In genomic region chr5:103436661-103437060, GRCh38 we compare ENCODE assay signal across 18 cellular contexts.
"Had no signal": no experiment of that assay in that cellular context is flagged by ENCODE, and none has a peak within 500 bp of the region (broad histone marks: within the 10 kb centered on the region; RNA-seq: fewer than 3 reads in every experiment).

No MANE protein-coding gene starts in this region.

- DNase-seq: colonic mucosa; dermis blood vessel endothelial cell; erythroblast; foreskin keratinocyte; left colon; naive B cell; posterior cingulate gyrus; sigmoid colon; stimulated activated CD4-positive, alpha-beta T cell treated with anti-CD3 and anti-CD28 coated beads, Interleukin-2, amount 100 ng/mL, for 24 hours; stimulated activated CD4-positive, alpha-beta T cell treated with anti-CD3 and anti-CD28 coated beads, Interleukin-4, amount 100 ng/mL, for 4 hours; stimulated activated naive B cell treated with anti-CD40 and anti-IgM and Interleukin-4, amounts not matched to agents 10 μg/mL and 1 μg/mL and 100 μg/mL, for 72 hours; stimulated activated naive CD8-positive, alpha-beta T cell treated with anti-CD3 and anti-CD28 coated beads, Interleukin-15, amount 100 ng/mL, for 72 hours; testis had no signal

- H3K4me1 ChIP-seq: foreskin keratinocyte, sigmoid colon, testis, tibial nerve had no signal

- H3K4me3 ChIP-seq: colonic mucosa, hepatocyte, sigmoid colon, skin epidermis, testis, tibial nerve had no signal

- H3K27me3 ChIP-seq: colonic mucosa, foreskin keratinocyte, hepatocyte, neutrophil, sigmoid colon, testis, tibial nerve had no signal

- H3K79me2 ChIP-seq: hepatocyte had no signal

- H3K27ac ChIP-seq: colonic mucosa, foreskin keratinocyte, hepatocyte, neutrophil, sigmoid colon, skin epidermis, testis, tibial nerve had no signal

- ATAC-seq: foreskin keratinocyte; left colon; stimulated activated naive B cell treated with anti-CD40 and anti-IgM and Interleukin-4, amounts not matched to agents 10 μg/mL and 1 μg/mL and 100 μg/mL, for 72 hours; stimulated activated naive CD8-positive, alpha-beta T cell treated with anti-CD3 and anti-CD28 coated beads, Interleukin-15, amount 100 ng/mL, for 72 hours had no signal

- FAIRE-seq: endothelial cell of umbilical vein had no signal

- H3K9me3 ChIP-seq: colonic mucosa, neutrophil, sigmoid colon, testis had no signal

- H2AFZ ChIP-seq: hepatocyte had no signal

- H3K4me2 ChIP-seq: hepatocyte had no signal

- H3K36me3 ChIP-seq: colonic mucosa, neutrophil, sigmoid colon, tibial nerve had no signal
